27 cellular contexts compared by ENCODE assay signal in the genomic region with DNA sequence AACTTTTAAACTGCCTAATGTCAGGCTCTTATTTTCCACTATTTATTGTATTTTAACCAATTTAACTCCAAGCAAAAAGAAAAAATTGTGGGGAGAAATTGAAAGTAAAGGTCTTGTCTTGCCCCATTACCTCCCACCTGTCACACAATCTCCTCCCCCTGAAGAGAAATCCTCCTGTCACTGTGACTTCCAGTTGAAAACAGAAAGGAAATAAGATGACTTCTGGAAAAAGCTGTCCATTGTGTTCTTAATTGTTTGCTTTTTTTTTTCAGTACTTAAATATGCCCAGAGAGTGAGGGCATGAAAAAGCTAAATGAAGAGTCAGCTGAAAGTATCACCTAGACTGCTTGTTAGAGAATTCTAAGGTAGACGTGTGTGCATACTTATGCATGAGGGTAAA. TPM values are rescaled to one million over a fixed set of nuclear protein-coding genes. Genes with fewer than 3 reads are reported as not detected.
A peak's percentile ranks its signal among the peaks of the same experiment; 100 is the strongest.
DNase-seq lines count a peak whose midpoint lies in the region; ATAC-seq, FAIRE-seq and TF ChIP-seq lines count a peak whose summit lies in the region.
"Had no signal": no experiment of that assay in that cellular context is flagged by ENCODE, and none has a peak within 500 bp of the region (broad histone marks: within the 10 kb centered on the region; RNA-seq: fewer than 3 reads in every experiment).

No MANE protein-coding gene starts in this region.

- in situ Hi-C loops in Panc1 (cut with HindIII; ENCODE audit: low pct_unique_long_range_greater_than_20kb, low sequenced_read_pairs) = no loop called here

- no peak for TF ChIP-seq POLR2A in GM12892 (IDR thresholded peaks at IDR 0.05; ENCODE audit: low read depth, low read length)

- H3K36me3 ChIP-seq in Panc1 (ENCODE audit: control insufficient read depth, insufficient read depth, low read length) = peaks cover under 1% of the 10 kb centered on the region; the same call in 1 of the 2 replicates
- H3K36me3 ChIP-seq in stomach smooth muscle (ENCODE audit: control insufficient read depth in 2 of 2, insufficient read depth in 2 of 2, low read length in 2 of 2) = no peaks in the 10 kb centered on the region
- H3K36me3 ChIP-seq: BLaER1 treated with 17β-estradiol and CSF1 and Interleukin-3, amounts not matched to agents 10 nM and 100 nM; breast epithelium; colonic mucosa; left ventricle myocardium inferior; sigmoid colon; upper lobe of left lung had no signal

- H3K4me3 ChIP-seq in Panc1 (ENCODE audit: low read depth in 2 of 2, low read length in 2 of 2) (no peak overlapping the region), stomach smooth muscle (ENCODE audit: low read length in 2 of 2) (peak overlapping the region; percentile 2 to 59)
- H3K4me3 ChIP-seq: BLaER1 treated with 17β-estradiol and CSF1 and Interleukin-3, amounts not matched to agents 10 nM and 100 nM; colonic mucosa; left ventricle myocardium inferior; sigmoid colon; upper lobe of left lung had no signal

- DNase-seq in GM12892 (ENCODE audit: insufficient read length) (no peak), Panc1 (ENCODE audit: low read depth, low spot score) (no peak), left kidney (ENCODE audit: low read depth, low spot score) (peak; percentile 72), left cardiac atrium (no peak), medulla oblongata (ENCODE audit: extremely low spot score) (no peak)
- DNase-seq: activated CD4-positive, alpha-beta T cell treated with anti-CD3 and anti-CD28 coated beads for 4 hours; activated CD8-positive, alpha-beta memory T cell treated with anti-CD3 and anti-CD28 coated beads for 24 hours; activated gamma-delta T cell; activated T-cell treated with anti-CD3 and anti-CD28 coated beads, Interleukin-2, amount 50 U/mL, for 1 hour; Calu3; colonic mucosa; Karpas-422; left ventricle myocardium inferior; natural killer cell; NCI-H2171 treated with DMSO at 0.1 percent for 48 hours; NCI-H526 treated with DMSO at 0.1 percent for 48 hours; sigmoid colon; stimulated activated CD4-positive, alpha-beta T cell treated with anti-CD3 and anti-CD28 coated beads, Interleukin-15, amount 100 ng/mL, for 24 hours; upper lobe of left lung had no signal

- peak; percentile 24 for FAIRE-seq in GM12892 (lab: Jason Lieb, UNC)
- FAIRE-seq: frontal cortex had no signal

- CTCF ChIA-PET in Panc1 (lab: Charles Lee) = no interaction called here

- H3K27me3 ChIP-seq in Panc1 (ENCODE audit: control insufficient read depth, insufficient read depth, low read length) (no peaks in the 10 kb centered on the region), stomach smooth muscle (ENCODE audit: control insufficient read depth in 1 of 2, insufficient read depth in 2 of 2, low read length in 2 of 2) (peaks cover 0 to 4% of the 10 kb centered on the region in 2 donors)

- no peak for ATAC-seq in Panc1
- ATAC-seq in left cardiac atrium = no peak
- ATAC-seq in HG03460 (IDR thresholded peaks at IDR 0.05; ENCODE audit: unreplicated experiment) = no peak
- ATAC-seq: esophagus mucosa, natural killer cell had no signal

- 0 out of 2 replicates have a peak overlapping the region, but pooled peaks have one; percentile 18 for H3K27ac ChIP-seq in Panc1 (ENCODE audit: low read length)
- H3K27ac ChIP-seq in stomach smooth muscle (ENCODE audit: low read length) = peak overlapping the region; percentile 37
- H3K27ac ChIP-seq: BLaER1 treated with 17β-estradiol and CSF1 and Interleukin-3, amounts not matched to agents 10 nM and 100 nM; colonic mucosa; left ventricle myocardium inferior; RWPE1 had no signal

- intact Hi-C loops in Panc1 (cut with micrococcal nuclease; ENCODE audit: unreplicated experiment) = loop anchor here (5.0 kb wide), 1 partner anchor 323 kb away; no protein-coding TSS in a partner anchor
- intact Hi-C loops in left cardiac atrium (cut with DNase I) = no loop called here

- POLR2A ChIA-PET in Panc1 (lab: Charles Lee) = no interaction called here

- no peak for TF ChIP-seq CTCF in Panc1 (IDR thresholded peaks at IDR 0.05)

- H3K9me3 ChIP-seq in Panc1 (ENCODE audit: control insufficient read depth, insufficient read depth, low read depth, low read length) = peaks cover 9% of the 10 kb centered on the region; the same call in 1 of the 2 replicates
- no peaks in the 10 kb centered on the region for H3K9me3 ChIP-seq in stomach smooth muscle (ENCODE audit: control insufficient read depth in 2 of 2, low read length in 2 of 2)
- H3K9me3 ChIP-seq: breast epithelium, colonic mucosa, left ventricle myocardium inferior, sigmoid colon, upper lobe of left lung had no signal

- H3K4me1 ChIP-seq in Panc1 (ENCODE audit: control insufficient read depth, insufficient read depth, low read length) = peaks cover 35% of the 10 kb centered on the region
- H3K4me1 ChIP-seq in stomach smooth muscle (ENCODE audit: control insufficient read depth, insufficient read depth, low read length) = peaks cover 30% of the 10 kb centered on the region
- H3K4me1 ChIP-seq: breast epithelium had no signal

- H3K9ac ChIP-seq in stomach smooth muscle (ENCODE audit: low read length in 2 of 2) = no peak overlapping the region
- H3K9ac ChIP-seq: BLaER1 treated with 17β-estradiol and CSF1 and Interleukin-3, amounts not matched to agents 10 nM and 100 nM had no signal

- no TSS peak for BruUV-seq in Panc1 (replicated peaks; lab: Mats Ljungman, UMichigan)

RNA-seq across cellular contexts. Expression of a gene that starts 5.6 kb away (rescaled TPM):
- polyA plus RNA-seq in GM12892 (2012; ENCODE audit: missing spikeins) = 1.2 TPM
- total RNA-seq in Panc1 (2021; ENCODE audit: unreplicated experiment) (27.0 TPM), left cardiac atrium (10 to 100 TPM; 10.5 to 11.9 TPM)
- polyA plus RNA-seq in Panc1 (2012; ENCODE audit: insufficient read length) = 23.9 TPM
- total RNA-seq: natural killer cell; T-helper 2 cell treated with Interferon-gamma antibody and Interleukin-4, amounts not matched to agents 100 ng/mL and 5 ng/mL, for 36 hours had no signal

RNA-seq across cellular contexts. Expression of a gene that starts 7.6 kb away (rescaled TPM):
- not detected for polyA plus RNA-seq in GM12892 (2012; ENCODE audit: missing spikeins)
- total RNA-seq in Panc1 (2021; ENCODE audit: unreplicated experiment) = 49.5 TPM
- 115 TPM for polyA plus RNA-seq in Panc1 (2012; ENCODE audit: insufficient read length)
- 10 to 100 TPM; 17.9 to 41.8 TPM for total RNA-seq in left cardiac atrium
- total RNA-seq: natural killer cell; T-helper 2 cell treated with Interferon-gamma antibody and Interleukin-4, amounts not matched to agents 100 ng/mL and 5 ng/mL, for 36 hours had no signal

Comparison
In these comparisons a context has a peak if more than half of its experiments do, and no peak if none do; other contexts are left out.
1. H3K4me3 ChIP-seq: peak in stomach smooth muscle (2 of 2); none in Panc1 (0 of 2).